ENCODE assay signal across 13 cellular contexts in genomic region chr17:45318561-45319230, GRCh38. TPM values are rescaled to one million over a fixed set of nuclear protein-coding genes. Genes with fewer than 3 reads are reported as not detected.
DNase-seq lines count a peak whose midpoint lies in the region; ATAC-seq and TF ChIP-seq lines count a peak whose summit lies in the region.
"Had no signal": no experiment of that assay in that cellular context is flagged by ENCODE, and none has a peak within 500 bp of the region (broad histone marks: within the 10 kb centered on the region; RNA-seq: fewer than 3 reads in every experiment).

No MANE protein-coding gene starts in this region.

- no peak overlapping the region for H2AFZ ChIP-seq in Karpas-422 (ENCODE audit: low read length)

- no peaks in the 10 kb centered on the region for H3K36me3 ChIP-seq in CD4-positive, CD25-positive, alpha-beta regulatory T cell (ENCODE audit: control insufficient read depth, insufficient read depth, low read length)
- H3K36me3 ChIP-seq in Karpas-422 (ENCODE audit: insufficient read depth, low read length) (no peaks in the 10 kb centered on the region), breast epithelium (no peaks in the 10 kb centered on the region)

- H3K9me3 ChIP-seq in CD4-positive, CD25-positive, alpha-beta regulatory T cell (ENCODE audit: control insufficient read depth in 2 of 2, low read length in 2 of 2) = no peaks in the 10 kb centered on the region
- no peaks in the 10 kb centered on the region for H3K9me3 ChIP-seq in Karpas-422 (ENCODE audit: low read length)
- H3K9me3 ChIP-seq in breast epithelium = no peaks in the 10 kb centered on the region

- no peaks in the 10 kb centered on the region for H3K27me3 Mint-ChIP-seq in CD4-positive, CD25-positive, alpha-beta regulatory T cell
- H3K27me3 Mint-ChIP-seq in neural crest cell (ENCODE audit: low read depth) = no peaks in the 10 kb centered on the region

- peak overlapping the region; percentile 90 for H3K9ac ChIP-seq in Karpas-422 (ENCODE audit: low read length)

- peaks cover 13% of the 10 kb centered on the region; the same call in 1 of the 2 replicates for H4K20me1 ChIP-seq in Karpas-422 (ENCODE audit: insufficient read depth, low read depth, low read length)

- no peaks in the 10 kb centered on the region for H3K27me3 ChIP-seq in CD4-positive, CD25-positive, alpha-beta regulatory T cell (ENCODE audit: control insufficient read depth, insufficient read depth, low read length)
- no peaks in the 10 kb centered on the region for H3K27me3 ChIP-seq in Karpas-422 (ENCODE audit: low read length)
- H3K27me3 ChIP-seq in breast epithelium = no peaks in the 10 kb centered on the region

- DNase-seq in CD4-positive, CD25-positive, alpha-beta regulatory T cell = no peak
- DNase-seq in Karpas-422 = no peak
- no peak for DNase-seq in breast epithelium (ENCODE audit: low spot score in 2 of 2)
- no peak for DNase-seq in neural crest cell (ENCODE audit: low read depth, low spot score)
- DNase-seq in NCI-H82 treated with DMSO at 0.1 percent for 48 hours (lab: John Stamatoyannopoulos, UW; ENCODE audit: unreplicated experiment) = no peak
- DNase-seq in CD1c-positive myeloid dendritic cell (ENCODE audit: extremely low spot score) = no peak
- no peak for DNase-seq in RKO (ENCODE audit: low spot score)
- DNase-seq: amniotic stem cell; H7; NCI-H748 treated with DMSO at 0.1 percent for 48 hours; stimulated activated naive CD8-positive, alpha-beta T cell treated with anti-CD3 and anti-CD28 coated beads, Interleukin-15, Interleukin-2, amounts not matched to agents 100 U/mL and 50 U/mL, for 24 hours had no signal

- ATAC-seq in CD4-positive, CD25-positive, alpha-beta regulatory T cell (ENCODE audit: low read depth in 2 of 2) = no peak
- no peak for ATAC-seq in HG03439 (IDR thresholded peaks at IDR 0.05; ENCODE audit: unreplicated experiment)
- ATAC-seq: stimulated activated naive CD8-positive, alpha-beta T cell treated with anti-CD3 and anti-CD28 coated beads, Interleukin-15, Interleukin-2, amounts not matched to agents 100 U/mL and 50 U/mL, for 24 hours had no signal

- H3K4me3 ChIP-seq in CD4-positive, CD25-positive, alpha-beta regulatory T cell (ENCODE audit: low read depth, low read length) = no peak overlapping the region
- no peak overlapping the region for H3K4me3 ChIP-seq in Karpas-422 (ENCODE audit: low read length)
- H3K4me3 ChIP-seq in breast epithelium = no peak overlapping the region

- peak overlapping the region; percentile 15 to 94 (median 87) for H3K27ac Mint-ChIP-seq in CD4-positive, CD25-positive, alpha-beta regulatory T cell
- H3K27ac Mint-ChIP-seq in neural crest cell (ENCODE audit: unreplicated experiment) = no peak overlapping the region

- no peaks in the 10 kb centered on the region for H3K9me3 Mint-ChIP-seq in CD4-positive, CD25-positive, alpha-beta regulatory T cell
- no peaks in the 10 kb centered on the region for H3K9me3 Mint-ChIP-seq in neural crest cell

- intact Hi-C loops in breast epithelium (cut with DNase I; ENCODE audit: low total_unique reads) = no loop called here

- H3K27ac ChIP-seq in CD4-positive, CD25-positive, alpha-beta regulatory T cell (ENCODE audit: insufficient read depth, low read length, poor library complexity, severe bottlenecking) = peak overlapping the region; percentile 95
- H3K27ac ChIP-seq in Karpas-422 (ENCODE audit: low read length) (no peak overlapping the region), breast epithelium (peak overlapping the region; percentile 69 to 97)

- peaks cover 53% of the 10 kb centered on the region for H3K4me1 ChIP-seq in CD4-positive, CD25-positive, alpha-beta regulatory T cell (ENCODE audit: control insufficient read depth, insufficient read depth, low read length, poor library complexity, severe bottlenecking)
- peaks cover 32% of the 10 kb centered on the region for H3K4me1 ChIP-seq in Karpas-422 (ENCODE audit: low read length)
- H3K4me1 ChIP-seq in breast epithelium = peaks cover 5 to 40% of the 10 kb centered on the region in 2 donors

- H3K4me1 Mint-ChIP-seq in CD4-positive, CD25-positive, alpha-beta regulatory T cell = peaks cover 4 to 66% (median 44%) of the 10 kb centered on the region in 4 donors
- H3K4me1 Mint-ChIP-seq in neural crest cell = peaks cover 39% of the 10 kb centered on the region

- H3K36me3 Mint-ChIP-seq in CD4-positive, CD25-positive, alpha-beta regulatory T cell = no peaks in the 10 kb centered on the region
- no peaks in the 10 kb centered on the region for H3K36me3 Mint-ChIP-seq in neural crest cell (ENCODE audit: low read depth)

- no peak for TF ChIP-seq CTCF in breast epithelium (IDR thresholded peaks at IDR 0.05)
- no peak for TF ChIP-seq CTCF in neural crest cell (conservative IDR thresholded peaks at IDR 0.05)

- H3K9me2 ChIP-seq in Karpas-422 (replicated peaks; ENCODE audit: insufficient read depth, low read length) = no peaks in the 10 kb centered on the region

- peaks cover 28% of the 10 kb centered on the region for H3K79me2 ChIP-seq in Karpas-422 (ENCODE audit: low read length)

- peak overlapping the region in 2 of 4 donors; percentile 39 to 74 for H3K4me3 Mint-ChIP-seq in CD4-positive, CD25-positive, alpha-beta regulatory T cell
- peak overlapping the region; percentile 72 for H3K4me3 Mint-ChIP-seq in neural crest cell

- H3K4me2 ChIP-seq in Karpas-422 (ENCODE audit: low read depth, low read length, poor library complexity, severe bottlenecking) = peak overlapping the region; percentile 91

- no peak for TF ChIP-seq POLR2A in breast epithelium (IDR thresholded peaks at IDR 0.05)

RNA-seq across cellular contexts. Expression of gene MAP3K14, which starts 1.9 kb away (rescaled TPM):
- total RNA-seq in CD4-positive, CD25-positive, alpha-beta regulatory T cell = 61.3 TPM
- polyA plus RNA-seq in CD4-positive, CD25-positive, alpha-beta regulatory T cell = 1 to 10 TPM; 5.9 to 7.9 (median 6.7) TPM
- 7.6 and 12.0 TPM in 2 replicates for total RNA-seq in Karpas-422 (2014; rRNA removed; shearing (Covaris generic); ENCODE audit: low replicate concordance)
- total RNA-seq in breast epithelium = 10 to 100 TPM in 1 of 3 donors, 1 to 10 TPM in 2; 4.3 to 12.3 (median 6.9) TPM
- total RNA-seq in neural crest cell = 9.6 and 11.5 TPM in 2 replicates

RNA-seq across cellular contexts. Expression of gene SPATA32, which starts 56.8 kb away (rescaled TPM):
- 0.20 TPM for total RNA-seq in CD4-positive, CD25-positive, alpha-beta regulatory T cell
- polyA plus RNA-seq in CD4-positive, CD25-positive, alpha-beta regulatory T cell = under 1 TPM in 2 of 4 donors, not detected in 2; 0.36 to 0.60 TPM
- total RNA-seq in Karpas-422 (2014; rRNA removed; shearing (Covaris generic); ENCODE audit: low replicate concordance) = not detected in 2 replicates
- total RNA-seq in breast epithelium (under 1 TPM in 1 of 3 donors, not detected in 2; 0.44 TPM), neural crest cell (0.23 and 0.25 TPM in 2 replicates)
- total RNA-seq: lung microvascular endothelial cell had no signal
